1 cellular context compared by ENCODE assay signal in genomic region chr19:44696939-44697669, GRCh38.
TF ChIP-seq lines count a peak whose summit lies in the region.

No MANE protein-coding gene starts in this region.

TF ChIP-seq in HepG2, 621 proteins besides CTCF, POLR2A, EP300 and RAD21 (continues in another document):
- TF ChIP-seq, protein P1, sequence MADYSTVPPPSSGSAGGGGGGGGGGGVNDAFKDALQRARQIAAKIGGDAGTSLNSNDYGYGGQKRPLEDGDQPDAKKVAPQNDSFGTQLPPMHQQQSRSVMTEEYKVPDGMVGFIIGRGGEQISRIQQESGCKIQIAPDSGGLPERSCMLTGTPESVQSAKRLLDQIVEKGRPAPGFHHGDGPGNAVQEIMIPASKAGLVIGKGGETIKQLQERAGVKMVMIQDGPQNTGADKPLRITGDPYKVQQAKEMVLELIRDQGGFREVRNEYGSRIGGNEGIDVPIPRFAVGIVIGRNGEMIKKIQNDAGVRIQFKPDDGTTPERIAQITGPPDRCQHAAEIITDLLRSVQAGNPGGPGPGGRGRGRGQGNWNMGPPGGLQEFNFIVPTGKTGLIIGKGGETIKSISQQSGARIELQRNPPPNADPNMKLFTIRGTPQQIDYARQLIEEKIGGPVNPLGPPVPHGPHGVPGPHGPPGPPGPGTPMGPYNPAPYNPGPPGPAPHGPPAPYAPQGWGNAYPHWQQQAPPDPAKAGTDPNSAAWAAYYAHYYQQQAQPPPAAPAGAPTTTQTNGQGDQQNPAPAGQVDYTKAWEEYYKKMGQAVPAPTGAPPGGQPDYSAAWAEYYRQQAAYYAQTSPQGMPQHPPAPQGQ (CRISPR knock-in tag; IDR thresholded peaks at IDR 0.05; ENCODE audit: borderline replicate concordance): no peak
- no peak for TF ChIP-seq HOMEZ (CRISPR knock-in tag; IDR thresholded peaks at IDR 0.05; ENCODE audit: low read depth)
- TF ChIP-seq JDP2 (CRISPR knock-in tag; IDR thresholded peaks at IDR 0.05; ENCODE audit: borderline replicate concordance): no peak
- no peak for TF ChIP-seq ZNF580 (CRISPR knock-in tag; IDR thresholded peaks at IDR 0.05; ENCODE audit: borderline replicate concordance, low read depth)
- no peak for TF ChIP-seq ZFP82 (CRISPR knock-in tag; IDR thresholded peaks at IDR 0.05; ENCODE audit: borderline replicate concordance)
- 0 out of 2 replicates have a peak, but pooled peaks have one; percentile 29 for TF ChIP-seq NCOA2 (CRISPR knock-in tag; IDR thresholded peaks at IDR 0.05)
- no peak for TF ChIP-seq ZNF724P (CRISPR knock-in tag; IDR thresholded peaks at IDR 0.05; ENCODE audit: borderline replicate concordance)
- TF ChIP-seq HNF1B (CRISPR knock-in tag; IDR thresholded peaks at IDR 0.05): peak; percentile 54; the same call in 1 of the 2 replicates
- TF ChIP-seq CSRNP2 (CRISPR knock-in tag; conservative IDR thresholded peaks at IDR 0.05; ENCODE audit: low read depth): no peak
- TF ChIP-seq HOXA3 (CRISPR knock-in tag; IDR thresholded peaks at IDR 0.05): peak; percentile 51; the same call in 1 of the 2 replicates
- TF ChIP-seq ZNF883 (CRISPR knock-in tag; IDR thresholded peaks at IDR 0.05; ENCODE audit: not compliant biosample characterization): no peak
- no peak for TF ChIP-seq SP1 (IDR thresholded peaks at IDR 0.05)
- TF ChIP-seq SP1 (CRISPR knock-in tag; IDR thresholded peaks at IDR 0.05): no peak
- peak; percentile 42; the same call in 1 of the 2 replicates for TF ChIP-seq MIXL1 (CRISPR knock-in tag; IDR thresholded peaks at IDR 0.05)
- TF ChIP-seq ZMYM4 (CRISPR knock-in tag; IDR thresholded peaks at IDR 0.05): peak; percentile 15; the same call in 1 of the 2 replicates
- peak; percentile 42; the same call in 1 of the 2 replicates for TF ChIP-seq ZNF331 (CRISPR knock-in tag; IDR thresholded peaks at IDR 0.05)
- no peak for TF ChIP-seq ZNF143 (CRISPR knock-in tag; IDR thresholded peaks at IDR 0.05)
- TF ChIP-seq SP4 (CRISPR knock-in tag; IDR thresholded peaks at IDR 0.05): no peak
- peak; percentile 21; the same call in 1 of the 2 replicates for TF ChIP-seq ZFY (CRISPR knock-in tag; IDR thresholded peaks at IDR 0.05)
- TF ChIP-seq ZNF30 (CRISPR knock-in tag; IDR thresholded peaks at IDR 0.05): no peak
- TF ChIP-seq ZSCAN31 (CRISPR knock-in tag; IDR thresholded peaks at IDR 0.05; ENCODE audit: low read depth): no peak
- 0 out of 2 replicates have a peak, but pooled peaks have one; percentile 27 for TF ChIP-seq NFATC3 (CRISPR knock-in tag; IDR thresholded peaks at IDR 0.05)
- TF ChIP-seq ZNF564 (CRISPR knock-in tag; IDR thresholded peaks at IDR 0.05): no peak
- TF ChIP-seq, protein P2, sequence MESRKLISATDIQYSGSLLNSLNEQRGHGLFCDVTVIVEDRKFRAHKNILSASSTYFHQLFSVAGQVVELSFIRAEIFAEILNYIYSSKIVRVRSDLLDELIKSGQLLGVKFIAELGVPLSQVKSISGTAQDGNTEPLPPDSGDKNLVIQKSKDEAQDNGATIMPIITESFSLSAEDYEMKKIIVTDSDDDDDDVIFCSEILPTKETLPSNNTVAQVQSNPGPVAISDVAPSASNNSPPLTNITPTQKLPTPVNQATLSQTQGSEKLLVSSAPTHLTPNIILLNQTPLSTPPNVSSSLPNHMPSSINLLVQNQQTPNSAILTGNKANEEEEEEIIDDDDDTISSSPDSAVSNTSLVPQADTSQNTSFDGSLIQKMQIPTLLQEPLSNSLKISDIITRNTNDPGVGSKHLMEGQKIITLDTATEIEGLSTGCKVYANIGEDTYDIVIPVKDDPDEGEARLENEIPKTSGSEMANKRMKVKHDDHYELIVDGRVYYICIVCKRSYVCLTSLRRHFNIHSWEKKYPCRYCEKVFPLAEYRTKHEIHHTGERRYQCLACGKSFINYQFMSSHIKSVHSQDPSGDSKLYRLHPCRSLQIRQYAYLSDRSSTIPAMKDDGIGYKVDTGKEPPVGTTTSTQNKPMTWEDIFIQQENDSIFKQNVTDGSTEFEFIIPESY (CRISPR knock-in tag; IDR thresholded peaks at IDR 0.05): peak; percentile 96
- TF ChIP-seq, protein P3, sequence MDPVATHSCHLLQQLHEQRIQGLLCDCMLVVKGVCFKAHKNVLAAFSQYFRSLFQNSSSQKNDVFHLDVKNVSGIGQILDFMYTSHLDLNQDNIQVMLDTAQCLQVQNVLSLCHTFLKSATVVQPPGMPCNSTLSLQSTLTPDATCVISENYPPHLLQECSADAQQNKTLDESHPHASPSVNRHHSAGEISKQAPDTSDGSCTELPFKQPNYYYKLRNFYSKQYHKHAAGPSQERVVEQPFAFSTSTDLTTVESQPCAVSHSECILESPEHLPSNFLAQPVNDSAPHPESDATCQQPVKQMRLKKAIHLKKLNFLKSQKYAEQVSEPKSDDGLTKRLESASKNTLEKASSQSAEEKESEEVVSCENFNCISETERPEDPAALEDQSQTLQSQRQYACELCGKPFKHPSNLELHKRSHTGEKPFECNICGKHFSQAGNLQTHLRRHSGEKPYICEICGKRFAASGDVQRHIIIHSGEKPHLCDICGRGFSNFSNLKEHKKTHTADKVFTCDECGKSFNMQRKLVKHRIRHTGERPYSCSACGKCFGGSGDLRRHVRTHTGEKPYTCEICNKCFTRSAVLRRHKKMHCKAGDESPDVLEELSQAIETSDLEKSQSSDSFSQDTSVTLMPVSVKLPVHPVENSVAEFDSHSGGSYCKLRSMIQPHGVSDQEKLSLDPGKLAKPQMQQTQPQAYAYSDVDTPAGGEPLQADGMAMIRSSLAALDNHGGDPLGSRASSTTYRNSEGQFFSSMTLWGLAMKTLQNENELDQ (CRISPR knock-in tag; IDR thresholded peaks at IDR 0.05; ENCODE audit: borderline replicate concordance): no peak
- no peak for TF ChIP-seq TFDP2 (CRISPR knock-in tag; IDR thresholded peaks at IDR 0.05)
- no peak for TF ChIP-seq DZIP1 (CRISPR knock-in tag; IDR thresholded peaks at IDR 0.05)
- 0 out of 2 replicates have a peak, but pooled peaks have one; percentile 27 for TF ChIP-seq SAP130 (CRISPR knock-in tag; IDR thresholded peaks at IDR 0.05; ENCODE audit: low read depth)
- TF ChIP-seq ARNT (IDR thresholded peaks at IDR 0.05): no peak
- no peak for TF ChIP-seq TSC22D2 (CRISPR knock-in tag; IDR thresholded peaks at IDR 0.05; ENCODE audit: borderline replicate concordance)
- 0 out of 2 replicates have a peak, but pooled peaks have one; percentile 14 for TF ChIP-seq MED1 (CRISPR knock-in tag; IDR thresholded peaks at IDR 0.05)
- no peak for TF ChIP-seq NRL (CRISPR knock-in tag; IDR thresholded peaks at IDR 0.05; ENCODE audit: borderline replicate concordance)
- no peak for TF ChIP-seq ZNF616 (CRISPR knock-in tag; IDR thresholded peaks at IDR 0.05; ENCODE audit: low read depth)
- no peak for TF ChIP-seq ZNF75D (CRISPR knock-in tag; IDR thresholded peaks at IDR 0.05; ENCODE audit: borderline replicate concordance)
- TF ChIP-seq, protein P4, sequence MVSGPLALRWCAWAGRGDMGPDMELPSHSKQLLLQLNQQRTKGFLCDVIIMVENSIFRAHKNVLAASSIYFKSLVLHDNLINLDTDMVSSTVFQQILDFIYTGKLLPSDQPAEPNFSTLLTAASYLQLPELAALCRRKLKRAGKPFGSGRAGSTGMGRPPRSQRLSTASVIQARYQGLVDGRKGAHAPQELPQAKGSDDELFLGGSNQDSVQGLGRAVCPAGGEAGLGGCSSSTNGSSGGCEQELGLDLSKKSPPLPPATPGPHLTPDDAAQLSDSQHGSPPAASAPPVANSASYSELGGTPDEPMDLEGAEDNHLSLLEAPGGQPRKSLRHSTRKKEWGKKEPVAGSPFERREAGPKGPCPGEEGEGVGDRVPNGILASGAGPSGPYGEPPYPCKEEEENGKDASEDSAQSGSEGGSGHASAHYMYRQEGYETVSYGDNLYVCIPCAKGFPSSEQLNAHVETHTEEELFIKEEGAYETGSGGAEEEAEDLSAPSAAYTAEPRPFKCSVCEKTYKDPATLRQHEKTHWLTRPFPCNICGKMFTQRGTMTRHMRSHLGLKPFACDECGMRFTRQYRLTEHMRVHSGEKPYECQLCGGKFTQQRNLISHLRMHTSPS (CRISPR knock-in tag; IDR thresholded peaks at IDR 0.05; ENCODE audit: low read depth): no peak
- TF ChIP-seq SALL1 (CRISPR knock-in tag; IDR thresholded peaks at IDR 0.05): peak; percentile 35; the same call in 1 of the 2 replicates
- TF ChIP-seq, protein P5, sequence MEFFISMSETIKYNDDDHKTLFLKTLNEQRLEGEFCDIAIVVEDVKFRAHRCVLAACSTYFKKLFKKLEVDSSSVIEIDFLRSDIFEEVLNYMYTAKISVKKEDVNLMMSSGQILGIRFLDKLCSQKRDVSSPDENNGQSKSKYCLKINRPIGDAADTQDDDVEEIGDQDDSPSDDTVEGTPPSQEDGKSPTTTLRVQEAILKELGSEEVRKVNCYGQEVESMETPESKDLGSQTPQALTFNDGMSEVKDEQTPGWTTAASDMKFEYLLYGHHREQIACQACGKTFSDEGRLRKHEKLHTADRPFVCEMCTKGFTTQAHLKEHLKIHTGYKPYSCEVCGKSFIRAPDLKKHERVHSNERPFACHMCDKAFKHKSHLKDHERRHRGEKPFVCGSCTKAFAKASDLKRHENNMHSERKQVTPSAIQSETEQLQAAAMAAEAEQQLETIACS (CRISPR knock-in tag; IDR thresholded peaks at IDR 0.05): no peak
- no peak for TF ChIP-seq PAWR (CRISPR knock-in tag; IDR thresholded peaks at IDR 0.05; ENCODE audit: borderline replicate concordance)
- TF ChIP-seq, protein P6, sequence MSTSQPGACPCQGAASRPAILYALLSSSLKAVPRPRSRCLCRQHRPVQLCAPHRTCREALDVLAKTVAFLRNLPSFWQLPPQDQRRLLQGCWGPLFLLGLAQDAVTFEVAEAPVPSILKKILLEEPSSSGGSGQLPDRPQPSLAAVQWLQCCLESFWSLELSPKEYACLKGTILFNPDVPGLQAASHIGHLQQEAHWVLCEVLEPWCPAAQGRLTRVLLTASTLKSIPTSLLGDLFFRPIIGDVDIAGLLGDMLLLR (CRISPR knock-in tag; IDR thresholded peaks at IDR 0.05): no peak
